In genomic region chr20:21214431-21214830, GRCh38 we compare ENCODE assay signal across 22 cellular contexts.
"Had no signal": no experiment of that assay in that cellular context is flagged by ENCODE, and none has a peak within 500 bp of the region (broad histone marks: within the 10 kb centered on the region; RNA-seq: fewer than 3 reads in every experiment).

No MANE protein-coding gene starts in this region.

- H3K27me3 ChIP-seq: cardiac muscle cell, foreskin keratinocyte, tibial nerve had no signal

- H3K4me1 ChIP-seq: foreskin keratinocyte, lower lobe of right lung, prostate gland, tibial nerve had no signal

- DNase-seq: activated CD4-positive, alpha-beta T cell treated with anti-CD3 and anti-CD28 coated beads, Interleukin-2, amount 10 ng/mL, durations not matched to agents 24 days and 14 days; activated CD4-positive, CD25-positive, alpha-beta regulatory T cell; activated CD8-positive, alpha-beta memory T cell treated with anti-CD3 and anti-CD28 coated beads, Interleukin-2, amount 50 U/mL, for 48 hours; activated naive CD8-positive, alpha-beta T cell treated with anti-CD3 and anti-CD28 coated beads, Interleukin-2, amount 10 ng/mL, durations not matched to agents 7 days and 5 days; anterior cingulate cortex; glutamatergic neuron; left colon; lower lobe of right lung; midbrain; right cardiac atrium; small intestine; stimulated activated CD4-positive, alpha-beta T cell treated with anti-CD3 and anti-CD28 coated beads, Interleukin-4, amount 100 ng/mL, for 4 hours; stimulated activated CD8-positive, alpha-beta memory T cell treated with anti-CD3 and anti-CD28 coated beads, Interleukin-4, amount 100 ng/mL, for 48 hours; stimulated activated naive CD4-positive, alpha-beta T cell treated with Interleukin-2 at 50 U/mL for 16 hours; substantia nigra; SW 1271 had no signal

- H3K9me3 ChIP-seq: lower lobe of right lung, prostate gland, tibial nerve had no signal

- FAIRE-seq: colon, islet of Langerhans, small intestine had no signal

- H3K4me3 ChIP-seq: cardiac muscle cell, lower lobe of right lung, prostate gland, tibial nerve had no signal

- ATAC-seq: foreskin keratinocyte, left colon, lower lobe of right lung, right cardiac atrium had no signal

- H3K27ac ChIP-seq: cardiac muscle cell, foreskin keratinocyte, lower lobe of right lung, prostate gland, tibial nerve had no signal

- H3K36me3 ChIP-seq: cardiac muscle cell, prostate gland had no signal
